22 cellular contexts compared by ENCODE assay signal in the genomic region with DNA sequence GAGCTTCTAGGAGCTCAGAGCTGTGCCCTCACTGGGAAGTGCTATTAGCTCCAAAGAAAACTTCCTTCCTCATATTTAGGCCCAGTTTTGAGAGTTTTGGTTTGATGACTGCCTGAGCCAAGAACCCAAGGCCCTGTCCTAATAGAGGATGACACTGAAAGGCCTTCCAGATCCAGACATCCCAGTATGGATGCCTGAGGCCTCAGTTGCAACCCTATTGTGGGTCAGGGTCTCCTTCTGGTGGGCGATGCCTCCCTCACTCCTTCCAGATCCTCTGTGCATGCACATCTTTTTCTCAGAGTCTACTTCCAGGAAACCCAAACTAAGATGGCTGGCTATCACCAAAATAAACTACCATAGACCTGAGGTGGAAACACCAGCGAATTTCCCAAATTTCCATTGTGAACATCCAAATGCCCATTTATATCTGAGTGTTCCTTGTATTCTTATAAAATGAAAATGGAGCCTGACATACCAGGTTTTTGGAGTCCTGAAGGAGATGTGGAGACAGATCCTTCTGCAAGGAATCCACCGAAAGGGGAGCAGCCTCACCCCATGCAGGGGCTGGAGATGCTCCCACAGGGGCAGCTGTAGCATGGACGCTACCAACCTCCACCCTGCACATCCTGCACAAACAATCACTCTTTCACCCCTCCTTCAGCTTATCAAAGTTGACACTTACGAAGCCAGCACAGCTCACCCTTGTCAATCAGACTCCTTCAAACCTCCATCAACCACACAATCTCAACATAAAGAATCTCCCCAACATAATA.
"Had no signal": no experiment of that assay in that cellular context is flagged by ENCODE, and none has a peak within 500 bp of the region (broad histone marks: within the 10 kb centered on the region; RNA-seq: fewer than 3 reads in every experiment).

No MANE protein-coding gene starts in this region.

- H3K36me3 Mint-ChIP-seq: activated naive CD4-positive, alpha-beta T cell treated with anti-CD3 and anti-CD28 coated beads, Interleukin-2, amount 50 U/mL, for 24 hours; brain; memory B cell; stimulated activated naive B cell treated with anti-CD40 and anti-IgM and Interleukin-4, amounts not matched to agents 10 μg/mL and 1 μg/mL and 100 μg/mL, for 72 hours; T-cell had no signal

- DNase-seq: activated CD4-positive, alpha-beta T cell treated with anti-CD3 and anti-CD28 coated beads, Interleukin-2, amount 10 ng/mL, durations not matched to agents 7 days and 5 days; activated CD4-positive, CD25-positive, alpha-beta regulatory T cell treated with anti-CD3 and anti-CD28 coated beads, Interleukin-2, amount 50 U/mL, for 72 hours; activated CD8-positive, alpha-beta T cell treated with anti-CD3 and anti-CD28 coated beads for 36 hours; activated T-cell treated with anti-CD3 and anti-CD28 coated beads, Interleukin-2, amount 50 U/mL, for 4 hours; central memory CD4-positive, alpha-beta T cell; endodermal cell; esophagus squamous epithelium; gastrocnemius medialis; nucleus accumbens; retina; stimulated activated CD4-positive, alpha-beta T cell treated with anti-CD3 and anti-CD28 coated beads, Interleukin-2, amount 100 ng/mL, for 48 hours; stimulated activated CD8-positive, alpha-beta memory T cell treated with anti-CD3 and anti-CD28 coated beads, Interleukin-4, amount 100 ng/mL, for 48 hours; stimulated activated naive B cell treated with anti-CD40 and anti-IgM and Interleukin-4, amounts not matched to agents 10 μg/mL and 1 μg/mL and 100 μg/mL, for 72 hours; T-cell; transverse colon; WERI-Rb-1 had no signal

- H3K27ac ChIP-seq: esophagus squamous epithelium, gastrocnemius medialis, transverse colon, vagina, WERI-Rb-1 had no signal

- H3K27me3 Mint-ChIP-seq: activated CD8-positive, alpha-beta T cell treated with anti-CD3 and anti-CD28 coated beads for 36 hours; activated naive CD4-positive, alpha-beta T cell treated with anti-CD3 and anti-CD28 coated beads, Interleukin-2, amount 50 U/mL, for 24 hours; memory B cell; stimulated activated naive B cell treated with anti-CD40 and anti-IgM and Interleukin-4, amounts not matched to agents 10 μg/mL and 1 μg/mL and 100 μg/mL, for 72 hours; T-cell had no signal

- H3K4me1 ChIP-seq: esophagus squamous epithelium, gastrocnemius medialis, transverse colon, vagina had no signal

- ATAC-seq: activated CD8-positive, alpha-beta T cell treated with anti-CD3 and anti-CD28 coated beads for 36 hours; activated T-cell treated with anti-CD3 and anti-CD28 coated beads, Interleukin-2, amount 50 U/mL, for 4 hours; gastrocnemius medialis; stimulated activated naive B cell treated with anti-CD40 and anti-IgM and Interleukin-4, amounts not matched to agents 10 μg/mL and 1 μg/mL and 100 μg/mL, for 72 hours; T-cell had no signal

- H3K9me3 ChIP-seq: esophagus squamous epithelium, gastrocnemius medialis, transverse colon, vagina had no signal

- H3K36me3 ChIP-seq: esophagus squamous epithelium, gastrocnemius medialis, transverse colon, vagina, WERI-Rb-1 had no signal

- H3K27me3 ChIP-seq: gastrocnemius medialis, transverse colon, vagina had no signal

- H3K4me3 ChIP-seq: esophagus squamous epithelium, gastrocnemius medialis, transverse colon, vagina had no signal

- H3K4me1 Mint-ChIP-seq: activated CD4-positive, alpha-beta T cell treated with anti-CD3 and anti-CD28 coated beads, Interleukin-2, amount 10 ng/mL, durations not matched to agents 7 days and 5 days; activated naive CD4-positive, alpha-beta T cell treated with anti-CD3 and anti-CD28 coated beads, Interleukin-2, amount 50 U/mL, for 24 hours; brain; endodermal cell; nephron; T-cell had no signal

- H3K27ac Mint-ChIP-seq: activated CD4-positive, alpha-beta T cell treated with anti-CD3 and anti-CD28 coated beads, Interleukin-2, amount 10 ng/mL, durations not matched to agents 7 days and 5 days; activated CD8-positive, alpha-beta T cell treated with anti-CD3 and anti-CD28 coated beads for 36 hours; activated naive CD4-positive, alpha-beta T cell treated with anti-CD3 and anti-CD28 coated beads, Interleukin-2, amount 50 U/mL, for 24 hours; activated T-helper 2 cell treated with anti-CD3 and anti-CD28 coated beads, Interferon-gamma antibody, Interleukin-2, Interleukin-4, amounts not matched to agents 10 μg/mL and 5 μg/mL and 100 μg/mL, durations not matched to agents 14 hours and 24 hours and 36 hours; brain; endodermal cell; memory B cell; nephron; stimulated activated naive B cell treated with anti-CD40 and anti-IgM and Interleukin-4, amounts not matched to agents 10 μg/mL and 1 μg/mL and 100 μg/mL, for 72 hours; T-cell had no signal

- H3K4me3 Mint-ChIP-seq: activated CD4-positive, alpha-beta T cell treated with anti-CD3 and anti-CD28 coated beads, Interleukin-2, amount 10 ng/mL, durations not matched to agents 7 days and 5 days; activated CD8-positive, alpha-beta T cell treated with anti-CD3 and anti-CD28 coated beads for 36 hours; activated naive CD4-positive, alpha-beta T cell treated with anti-CD3 and anti-CD28 coated beads, Interleukin-2, amount 50 U/mL, for 24 hours; activated T-cell treated with anti-CD3 and anti-CD28 coated beads, Interleukin-2, amount 50 U/mL, for 4 hours; brain; endodermal cell; memory B cell; nephron; stimulated activated naive B cell treated with anti-CD40 and anti-IgM and Interleukin-4, amounts not matched to agents 10 μg/mL and 1 μg/mL and 100 μg/mL, for 72 hours; T-cell had no signal
